23 cellular contexts compared by ENCODE assay signal in the genomic region with DNA sequence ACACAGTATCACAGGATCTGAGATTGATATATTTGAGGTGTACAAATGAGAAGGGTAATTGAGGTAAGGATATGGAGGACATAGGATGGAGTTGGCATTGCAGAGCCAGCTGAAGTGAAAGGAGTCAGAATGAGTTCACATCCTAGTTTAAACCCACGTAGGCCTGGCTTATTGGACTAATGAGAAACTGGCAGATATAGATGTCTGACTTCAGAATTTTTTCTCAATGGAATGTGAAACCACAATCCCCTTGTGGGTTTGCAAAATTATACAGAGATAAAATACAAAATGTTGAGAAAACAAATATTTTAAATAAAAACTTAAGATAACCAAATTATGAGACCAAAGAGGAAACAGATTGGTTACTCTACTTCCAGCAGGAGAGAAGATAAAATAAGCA.
DNase-seq lines count a peak whose midpoint lies in the region; TF ChIP-seq lines count a peak whose summit lies in the region.
"Had no signal": no experiment of that assay in that cellular context is flagged by ENCODE, and none has a peak within 500 bp of the region (broad histone marks: within the 10 kb centered on the region; RNA-seq: fewer than 3 reads in every experiment).

No MANE protein-coding gene starts in this region.

- no peak for TF ChIP-seq EP300 in tibial nerve (IDR thresholded peaks at IDR 0.05)

- no peak overlapping the region for H3K27ac ChIP-seq in tibial nerve
- H3K27ac ChIP-seq: heart left ventricle, vagina had no signal

- H3K27me3 ChIP-seq in adipocyte (replicated peaks; ENCODE audit: control insufficient read depth, insufficient read depth, low read length): no peaks in the 10 kb centered on the region
- no peaks in the 10 kb centered on the region for H3K27me3 ChIP-seq in tibial nerve
- H3K27me3 ChIP-seq: heart left ventricle, MG63, vagina had no signal

- H3K9ac ChIP-seq in adipocyte (ENCODE audit: low read length): no peak overlapping the region

- TF ChIP-seq CTCF in fibroblast of mammary gland (conservative IDR thresholded peaks at IDR 0.05; ENCODE audit: control insufficient read depth, insufficient read depth, low read depth, low read length) (no peak), tibial nerve (IDR thresholded peaks at IDR 0.05) (no peak)

- H3K36me3 ChIP-seq in adipocyte (ENCODE audit: control insufficient read depth, insufficient read depth, low read length, severe bottlenecking) (no peaks in the 10 kb centered on the region), tibial nerve (no peaks in the 10 kb centered on the region)
- H3K36me3 ChIP-seq: heart left ventricle, MG63, vagina had no signal

- TF ChIP-seq POLR2A in tibial nerve (IDR thresholded peaks at IDR 0.05): no peak

- no peaks in the 10 kb centered on the region for H3K9me3 ChIP-seq in adipocyte (ENCODE audit: control insufficient read depth, low read length)
- no peaks in the 10 kb centered on the region for H3K9me3 ChIP-seq in tibial nerve
- H3K9me3 ChIP-seq: MG63, vagina had no signal

- WGBS in tibial nerve, 2 donors: 51 to 56% methylated on average over 1 of the region's 1 CpG

- H3K4me1 ChIP-seq in adipocyte (ENCODE audit: control insufficient read depth, insufficient read depth, low read length): peaks cover 5% of the 10 kb centered on the region
- H3K4me1 ChIP-seq in tibial nerve: peaks cover 0 to 7% (median 0%) of the 10 kb centered on the region in 4 donors
- H3K4me1 ChIP-seq: heart left ventricle, vagina had no signal

- DNase-seq in HS-27A (ENCODE audit: low read depth): peak; percentile 19
- peak; percentile 4 for DNase-seq in adipocyte (ENCODE audit: low read depth)
- peak; percentile 19 for DNase-seq in fibroblast of mammary gland (ENCODE audit: low read depth)
- peak; percentile 16 for DNase-seq in stromal cell of bone marrow (ENCODE audit: low read depth)
- DNase-seq in RKO (ENCODE audit: low spot score): no peak
- DNase-seq in Ammon's horn (ENCODE audit: low spot score): no peak
- no peak for DNase-seq in tibial nerve (ENCODE audit: low spot score in 2 of 2)
- DNase-seq: activated CD8-positive, alpha-beta memory T cell treated with anti-CD3 and anti-CD28 coated beads for 24 hours; activated gamma-delta T cell treated with Interleukin-2 at 50 U/mL for 16 hours; activated naive CD8-positive, alpha-beta T cell treated with anti-CD3 and anti-CD28 coated beads, Interleukin-2, amount 50 U/mL, for 24 hours; activated T-cell treated with anti-CD3 and anti-CD28 coated beads, Interleukin-2, amount 50 U/mL, for 1 hour; CD4-positive, alpha-beta memory T cell; dermis blood vessel endothelial cell; foreskin fibroblast; heart left ventricle; left colon; MG63; NCI-H1417 treated with DMSO at 0.1 percent for 48 hours; PC-3; SHP77; small intestine had no signal

- no peak overlapping the region for H3K4me3 ChIP-seq in adipocyte (ENCODE audit: low read length)
- H3K4me3 ChIP-seq in fibroblast of mammary gland (ENCODE audit: control insufficient read depth, low read depth, low read length): no peak overlapping the region
- H3K4me3 ChIP-seq in tibial nerve: no peak overlapping the region
- H3K4me3 ChIP-seq: heart left ventricle, K562, MG63, vagina had no signal

Comparison
In these comparisons a context has a peak if more than half of its experiments do, and no peak if none do; other contexts are left out.
1. DNase-seq: peak in HS-27A (single experiment), adipocyte (single experiment), fibroblast of mammary gland (single experiment) and stromal cell of bone marrow (single experiment); none in RKO (single experiment), Ammon's horn (single experiment) and tibial nerve (0 of 2).